ENCODE assay signal across 1 cellular context in the genomic region with DNA sequence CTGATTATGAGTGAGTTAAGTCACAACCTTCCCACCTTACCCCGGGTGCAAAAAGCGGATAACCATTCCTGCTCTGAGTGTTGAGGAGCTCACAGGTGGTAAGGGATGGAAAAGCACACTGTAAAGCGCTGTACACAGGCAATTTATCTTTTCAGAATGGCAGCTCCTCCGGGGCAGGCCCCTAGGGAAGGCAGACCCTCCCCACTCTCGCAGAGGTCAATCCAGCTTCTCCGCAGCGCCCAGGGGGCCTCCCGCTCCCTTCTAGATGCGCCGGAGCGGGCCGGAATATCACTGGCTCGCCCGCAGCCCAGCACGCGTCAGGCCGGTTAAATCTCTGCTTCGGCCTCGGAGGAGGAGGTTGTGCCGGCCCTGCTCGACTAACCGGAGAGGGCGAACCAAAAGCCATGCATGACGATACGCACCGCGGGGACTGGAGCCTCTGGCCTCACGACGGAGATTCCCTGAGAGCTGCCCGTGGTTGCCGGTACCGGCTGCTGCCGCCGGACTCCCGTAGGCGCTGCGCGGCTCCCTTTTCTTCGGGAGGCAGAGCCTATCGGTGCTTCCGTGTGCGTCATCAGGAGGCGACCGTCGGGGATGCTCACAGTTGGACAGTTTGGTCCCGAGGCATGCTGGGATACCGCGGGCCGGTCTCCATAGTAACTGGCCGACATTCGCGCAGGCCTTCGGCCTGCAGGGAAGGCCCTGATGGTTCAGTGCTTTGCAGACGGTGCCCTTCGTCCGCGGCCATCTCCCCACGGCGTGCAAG.
TF ChIP-seq lines count a peak whose summit lies in the region.

A gene with protein sequence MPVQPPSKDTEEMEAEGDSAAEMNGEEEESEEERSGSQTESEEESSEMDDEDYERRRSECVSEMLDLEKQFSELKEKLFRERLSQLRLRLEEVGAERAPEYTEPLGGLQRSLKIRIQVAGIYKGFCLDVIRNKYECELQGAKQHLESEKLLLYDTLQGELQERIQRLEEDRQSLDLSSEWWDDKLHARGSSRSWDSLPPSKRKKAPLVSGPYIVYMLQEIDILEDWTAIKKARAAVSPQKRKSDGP (minus strand): TSS at position 555 of the 766 bp plus-strand sequence. CDS start 2,870 bp downstream, outside the sequence.

TF ChIP-seq in K562, 482 proteins besides CTCF, POLR2A, EP300 and RAD21 (continued from another document and continues in another):
- TF ChIP-seq, protein P1, sequence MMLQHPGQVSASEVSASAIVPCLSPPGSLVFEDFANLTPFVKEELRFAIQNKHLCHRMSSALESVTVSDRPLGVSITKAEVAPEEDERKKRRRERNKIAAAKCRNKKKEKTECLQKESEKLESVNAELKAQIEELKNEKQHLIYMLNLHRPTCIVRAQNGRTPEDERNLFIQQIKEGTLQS (IDR thresholded peaks at IDR 0.05) = no peak; the same call in 1 of the 2 replicates
- TF ChIP-seq, protein P1 (CRISPR knock-in tag; conservative IDR thresholded peaks at IDR 0.05) = no peak
- TF ChIP-seq, protein P2, sequence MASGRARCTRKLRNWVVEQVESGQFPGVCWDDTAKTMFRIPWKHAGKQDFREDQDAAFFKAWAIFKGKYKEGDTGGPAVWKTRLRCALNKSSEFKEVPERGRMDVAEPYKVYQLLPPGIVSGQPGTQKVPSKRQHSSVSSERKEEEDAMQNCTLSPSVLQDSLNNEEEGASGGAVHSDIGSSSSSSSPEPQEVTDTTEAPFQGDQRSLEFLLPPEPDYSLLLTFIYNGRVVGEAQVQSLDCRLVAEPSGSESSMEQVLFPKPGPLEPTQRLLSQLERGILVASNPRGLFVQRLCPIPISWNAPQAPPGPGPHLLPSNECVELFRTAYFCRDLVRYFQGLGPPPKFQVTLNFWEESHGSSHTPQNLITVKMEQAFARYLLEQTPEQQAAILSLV (tag; IDR thresholded peaks at IDR 0.05) = no peak
- TF ChIP-seq BACH1 (tag; IDR thresholded peaks at IDR 0.05) (peak; percentile 83; the same call in 1 of the 2 replicates), LCOR (CRISPR knock-in tag; IDR thresholded peaks at IDR 0.05) (no peak), MTA2 (IDR thresholded peaks at IDR 0.05; ENCODE audit: low read depth) (no peak), DIDO1 (tag; IDR thresholded peaks at IDR 0.05; ENCODE audit: low read depth) (peak; percentile 87), NR1H2 (CRISPR knock-in tag; IDR thresholded peaks at IDR 0.05) (peak; percentile 92; the same call in 1 of the 2 replicates), SAP30 (IDR thresholded peaks at IDR 0.05; ENCODE audit: borderline replicate concordance, insufficient read depth, low read depth, low read length, poor library complexity, severe bottlenecking) (peak; percentile 96), FOSL1 (tag; conservative IDR thresholded peaks at IDR 0.05) (0 out of 2 replicates have a peak, but pooled peaks have one; percentile 24), PML (IDR thresholded peaks at IDR 0.05; ENCODE audit: low read length) (peak; percentile 50; the same call in 1 of the 2 replicates), SETDB1 (IDR thresholded peaks at IDR 0.05; ENCODE audit: low read length) (peak; percentile 40), POLR2B (IDR thresholded peaks at IDR 0.05; ENCODE audit: low read depth, partially characterized antibody) (peak; percentile 69), TCF7 (IDR thresholded peaks at IDR 0.05; ENCODE audit: borderline replicate concordance) (0 out of 2 replicates have a peak, but pooled peaks have one; percentile 41), HCFC1 (IDR thresholded peaks at IDR 0.05; ENCODE audit: low read depth, low read length) (peak; percentile 90), CBX1 (IDR thresholded peaks at IDR 0.05; ENCODE audit: low read depth) (0 out of 2 replicates have a peak, but pooled peaks have one; percentile 42), SREBF2 (CRISPR knock-in tag; IDR thresholded peaks at IDR 0.05) (0 out of 2 replicates have a peak, but pooled peaks have one; percentile 71), ZNF224 (CRISPR knock-in tag; IDR thresholded peaks at IDR 0.05) (no peak), L3MBTL2 (IDR thresholded peaks at IDR 0.05) (peak; percentile 61), SIN3A (IDR thresholded peaks at IDR 0.05; ENCODE audit: borderline replicate concordance in 2 of 2, control insufficient read depth in 1 of 2, low read depth in 2 of 2, low read length in 2 of 2) (peak; percentile 94 to 99), ATF7 (IDR thresholded peaks at IDR 0.05) (peak; percentile 83), TCF3 (CRISPR knock-in tag; IDR thresholded peaks at IDR 0.05) (peak; percentile 11; the same call in 1 of the 2 replicates), POLR2H (tag; IDR thresholded peaks at IDR 0.05; ENCODE audit: low read depth) (0 out of 2 replicates have a peak, but pooled peaks have one; percentile 27), EGR1 (conservative IDR thresholded peaks at IDR 0.05) (no peak), CREB1 (IDR thresholded peaks at IDR 0.05) (peak; percentile 98), CREB1 (CRISPR knock-in tag; IDR thresholded peaks at IDR 0.05) (peak; percentile 99), ATF1 (CRISPR knock-in tag; IDR thresholded peaks at IDR 0.05) (peak; percentile 95), ATF1 (tag; IDR thresholded peaks at IDR 0.05) (peak; percentile 99), NFYB (IDR thresholded peaks at IDR 0.05; ENCODE audit: extremely low read depth, insufficient read length) (peak; percentile 19), NCOR1 (IDR thresholded peaks at IDR 0.05) (no peak), SP1 (CRISPR knock-in tag; IDR thresholded peaks at IDR 0.05) (peak; percentile 58; the same call in 1 of the 2 replicates), PTRF (tag; IDR thresholded peaks at IDR 0.05) (no peak)
- TF ChIP-seq, protein P3, sequence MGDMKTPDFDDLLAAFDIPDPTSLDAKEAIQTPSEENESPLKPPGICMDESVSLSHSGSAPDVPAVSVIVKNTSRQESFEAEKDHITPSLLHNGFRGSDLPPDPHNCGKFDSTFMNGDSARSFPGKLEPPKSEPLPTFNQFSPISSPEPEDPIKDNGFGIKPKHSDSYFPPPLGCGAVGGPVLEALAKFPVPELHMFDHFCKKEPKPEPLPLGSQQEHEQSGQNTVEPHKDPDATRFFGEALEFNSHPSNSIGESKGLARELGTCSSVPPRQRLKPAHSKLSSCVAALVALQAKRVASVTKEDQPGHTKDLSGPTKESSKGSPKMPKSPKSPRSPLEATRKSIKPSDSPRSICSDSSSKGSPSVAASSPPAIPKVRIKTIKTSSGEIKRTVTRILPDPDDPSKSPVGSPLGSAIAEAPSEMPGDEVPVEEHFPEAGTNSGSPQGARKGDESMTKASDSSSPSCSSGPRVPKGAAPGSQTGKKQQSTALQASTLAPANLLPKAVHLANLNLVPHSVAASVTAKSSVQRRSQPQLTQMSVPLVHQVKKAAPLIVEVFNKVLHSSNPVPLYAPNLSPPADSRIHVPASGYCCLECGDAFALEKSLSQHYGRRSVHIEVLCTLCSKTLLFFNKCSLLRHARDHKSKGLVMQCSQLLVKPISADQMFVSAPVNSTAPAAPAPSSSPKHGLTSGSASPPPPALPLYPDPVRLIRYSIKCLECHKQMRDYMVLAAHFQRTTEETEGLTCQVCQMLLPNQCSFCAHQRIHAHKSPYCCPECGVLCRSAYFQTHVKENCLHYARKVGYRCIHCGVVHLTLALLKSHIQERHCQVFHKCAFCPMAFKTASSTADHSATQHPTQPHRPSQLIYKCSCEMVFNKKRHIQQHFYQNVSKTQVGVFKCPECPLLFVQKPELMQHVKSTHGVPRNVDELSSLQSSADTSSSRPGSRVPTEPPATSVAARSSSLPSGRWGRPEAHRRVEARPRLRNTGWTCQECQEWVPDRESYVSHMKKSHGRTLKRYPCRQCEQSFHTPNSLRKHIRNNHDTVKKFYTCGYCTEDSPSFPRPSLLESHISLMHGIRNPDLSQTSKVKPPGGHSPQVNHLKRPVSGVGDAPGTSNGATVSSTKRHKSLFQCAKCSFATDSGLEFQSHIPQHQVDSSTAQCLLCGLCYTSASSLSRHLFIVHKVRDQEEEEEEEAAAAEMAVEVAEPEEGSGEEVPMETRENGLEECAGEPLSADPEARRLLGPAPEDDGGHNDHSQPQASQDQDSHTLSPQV (IDR thresholded peaks at IDR 0.05) = no peak
- TF ChIP-seq, protein P4, sequence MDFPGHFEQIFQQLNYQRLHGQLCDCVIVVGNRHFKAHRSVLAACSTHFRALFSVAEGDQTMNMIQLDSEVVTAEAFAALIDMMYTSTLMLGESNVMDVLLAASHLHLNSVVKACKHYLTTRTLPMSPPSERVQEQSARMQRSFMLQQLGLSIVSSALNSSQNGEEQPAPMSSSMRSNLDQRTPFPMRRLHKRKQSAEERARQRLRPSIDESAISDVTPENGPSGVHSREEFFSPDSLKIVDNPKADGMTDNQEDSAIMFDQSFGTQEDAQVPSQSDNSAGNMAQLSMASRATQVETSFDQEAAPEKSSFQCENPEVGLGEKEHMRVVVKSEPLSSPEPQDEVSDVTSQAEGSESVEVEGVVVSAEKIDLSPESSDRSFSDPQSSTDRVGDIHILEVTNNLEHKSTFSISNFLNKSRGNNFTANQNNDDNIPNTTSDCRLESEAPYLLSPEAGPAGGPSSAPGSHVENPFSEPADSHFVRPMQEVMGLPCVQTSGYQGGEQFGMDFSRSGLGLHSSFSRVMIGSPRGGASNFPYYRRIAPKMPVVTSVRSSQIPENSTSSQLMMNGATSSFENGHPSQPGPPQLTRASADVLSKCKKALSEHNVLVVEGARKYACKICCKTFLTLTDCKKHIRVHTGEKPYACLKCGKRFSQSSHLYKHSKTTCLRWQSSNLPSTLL (IDR thresholded peaks at IDR 0.05) = no peak
- TF ChIP-seq, protein P5, sequence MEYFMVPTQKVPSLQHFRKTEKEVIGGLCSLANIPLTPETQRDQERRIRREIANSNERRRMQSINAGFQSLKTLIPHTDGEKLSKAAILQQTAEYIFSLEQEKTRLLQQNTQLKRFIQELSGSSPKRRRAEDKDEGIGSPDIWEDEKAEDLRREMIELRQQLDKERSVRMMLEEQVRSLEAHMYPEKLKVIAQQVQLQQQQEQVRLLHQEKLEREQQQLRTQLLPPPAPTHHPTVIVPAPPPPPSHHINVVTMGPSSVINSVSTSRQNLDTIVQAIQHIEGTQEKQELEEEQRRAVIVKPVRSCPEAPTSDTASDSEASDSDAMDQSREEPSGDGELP (CRISPR knock-in tag; IDR thresholded peaks at IDR 0.05; ENCODE audit: borderline replicate concordance) = peak; percentile 87
- TF ChIP-seq, protein P6, sequence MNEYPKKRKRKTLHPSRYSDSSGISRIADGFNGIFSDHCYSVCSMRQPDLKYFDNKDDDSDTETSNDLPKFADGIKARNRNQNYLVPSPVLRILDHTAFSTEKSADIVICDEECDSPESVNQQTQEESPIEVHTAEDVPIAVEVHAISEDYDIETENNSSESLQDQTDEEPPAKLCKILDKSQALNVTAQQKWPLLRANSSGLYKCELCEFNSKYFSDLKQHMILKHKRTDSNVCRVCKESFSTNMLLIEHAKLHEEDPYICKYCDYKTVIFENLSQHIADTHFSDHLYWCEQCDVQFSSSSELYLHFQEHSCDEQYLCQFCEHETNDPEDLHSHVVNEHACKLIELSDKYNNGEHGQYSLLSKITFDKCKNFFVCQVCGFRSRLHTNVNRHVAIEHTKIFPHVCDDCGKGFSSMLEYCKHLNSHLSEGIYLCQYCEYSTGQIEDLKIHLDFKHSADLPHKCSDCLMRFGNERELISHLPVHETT (CRISPR knock-in tag; conservative IDR thresholded peaks at IDR 0.05 in 1 of 2, IDR thresholded peaks at IDR 0.05 in 1 of 2) = peak in 1 of 2 experiments; percentile 98; a peak in 2 of 4 replicates
- TF ChIP-seq, protein P7, sequence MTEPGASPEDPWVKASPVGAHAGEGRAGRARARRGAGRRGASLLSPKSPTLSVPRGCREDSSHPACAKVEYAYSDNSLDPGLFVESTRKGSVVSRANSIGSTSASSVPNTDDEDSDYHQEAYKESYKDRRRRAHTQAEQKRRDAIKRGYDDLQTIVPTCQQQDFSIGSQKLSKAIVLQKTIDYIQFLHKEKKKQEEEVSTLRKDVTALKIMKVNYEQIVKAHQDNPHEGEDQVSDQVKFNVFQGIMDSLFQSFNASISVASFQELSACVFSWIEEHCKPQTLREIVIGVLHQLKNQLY (CRISPR knock-in tag; conservative IDR thresholded peaks at IDR 0.05) = no peak
- TF ChIP-seq, protein P8, sequence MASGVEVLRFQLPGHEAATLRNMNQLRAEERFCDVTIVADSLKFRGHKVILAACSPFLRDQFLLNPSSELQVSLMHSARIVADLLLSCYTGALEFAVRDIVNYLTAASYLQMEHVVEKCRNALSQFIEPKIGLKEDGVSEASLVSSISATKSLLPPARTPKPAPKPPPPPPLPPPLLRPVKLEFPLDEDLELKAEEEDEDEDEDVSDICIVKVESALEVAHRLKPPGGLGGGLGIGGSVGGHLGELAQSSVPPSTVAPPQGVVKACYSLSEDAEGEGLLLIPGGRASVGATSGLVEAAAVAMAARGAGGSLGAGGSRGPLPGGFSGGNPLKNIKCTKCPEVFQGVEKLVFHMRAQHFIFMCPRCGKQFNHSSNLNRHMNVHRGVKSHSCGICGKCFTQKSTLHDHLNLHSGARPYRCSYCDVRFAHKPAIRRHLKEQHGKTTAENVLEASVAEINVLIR (CRISPR knock-in tag; IDR thresholded peaks at IDR 0.05) = peak; percentile 97
- TF ChIP-seq, protein P9, sequence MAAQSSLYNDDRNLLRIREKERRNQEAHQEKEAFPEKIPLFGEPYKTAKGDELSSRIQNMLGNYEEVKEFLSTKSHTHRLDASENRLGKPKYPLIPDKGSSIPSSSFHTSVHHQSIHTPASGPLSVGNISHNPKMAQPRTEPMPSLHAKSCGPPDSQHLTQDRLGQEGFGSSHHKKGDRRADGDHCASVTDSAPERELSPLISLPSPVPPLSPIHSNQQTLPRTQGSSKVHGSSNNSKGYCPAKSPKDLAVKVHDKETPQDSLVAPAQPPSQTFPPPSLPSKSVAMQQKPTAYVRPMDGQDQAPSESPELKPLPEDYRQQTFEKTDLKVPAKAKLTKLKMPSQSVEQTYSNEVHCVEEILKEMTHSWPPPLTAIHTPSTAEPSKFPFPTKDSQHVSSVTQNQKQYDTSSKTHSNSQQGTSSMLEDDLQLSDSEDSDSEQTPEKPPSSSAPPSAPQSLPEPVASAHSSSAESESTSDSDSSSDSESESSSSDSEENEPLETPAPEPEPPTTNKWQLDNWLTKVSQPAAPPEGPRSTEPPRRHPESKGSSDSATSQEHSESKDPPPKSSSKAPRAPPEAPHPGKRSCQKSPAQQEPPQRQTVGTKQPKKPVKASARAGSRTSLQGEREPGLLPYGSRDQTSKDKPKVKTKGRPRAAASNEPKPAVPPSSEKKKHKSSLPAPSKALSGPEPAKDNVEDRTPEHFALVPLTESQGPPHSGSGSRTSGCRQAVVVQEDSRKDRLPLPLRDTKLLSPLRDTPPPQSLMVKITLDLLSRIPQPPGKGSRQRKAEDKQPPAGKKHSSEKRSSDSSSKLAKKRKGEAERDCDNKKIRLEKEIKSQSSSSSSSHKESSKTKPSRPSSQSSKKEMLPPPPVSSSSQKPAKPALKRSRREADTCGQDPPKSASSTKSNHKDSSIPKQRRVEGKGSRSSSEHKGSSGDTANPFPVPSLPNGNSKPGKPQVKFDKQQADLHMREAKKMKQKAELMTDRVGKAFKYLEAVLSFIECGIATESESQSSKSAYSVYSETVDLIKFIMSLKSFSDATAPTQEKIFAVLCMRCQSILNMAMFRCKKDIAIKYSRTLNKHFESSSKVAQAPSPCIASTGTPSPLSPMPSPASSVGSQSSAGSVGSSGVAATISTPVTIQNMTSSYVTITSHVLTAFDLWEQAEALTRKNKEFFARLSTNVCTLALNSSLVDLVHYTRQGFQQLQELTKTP (IDR thresholded peaks at IDR 0.05; ENCODE audit: low read depth in 1 of 2, partially characterized antibody in 2 of 2) = peak in 1 of 2 experiments; percentile 74
